Comparison of ENCODE assay signal across 9 cellular contexts in the genomic region with DNA sequence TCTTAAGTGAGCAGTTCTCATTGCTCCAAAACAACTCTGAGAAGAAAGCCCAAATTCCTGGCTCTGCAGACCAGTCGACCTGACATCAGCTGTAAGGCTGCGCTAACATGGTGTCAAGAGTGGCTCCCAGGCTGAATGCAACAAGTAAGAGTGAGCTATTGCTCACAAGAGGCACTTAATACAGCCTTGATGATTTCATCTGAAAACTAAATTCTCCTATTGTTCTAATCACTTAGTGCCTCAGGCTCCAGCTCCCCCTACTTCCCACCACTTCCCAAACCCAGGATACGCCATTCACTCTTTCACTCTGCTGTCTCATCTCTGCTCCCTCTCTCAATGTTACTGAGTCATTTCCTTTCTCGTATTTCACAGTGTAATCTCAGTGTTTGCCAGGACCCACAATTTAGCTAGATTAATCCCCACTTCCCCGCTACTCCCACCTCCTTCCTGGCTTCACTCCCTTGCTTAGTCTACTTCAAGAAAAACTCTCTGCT.
DNase-seq lines count a peak whose midpoint lies in the region; ATAC-seq, FAIRE-seq and TF ChIP-seq lines count a peak whose summit lies in the region.
"Had no signal": no experiment of that assay in that cellular context is flagged by ENCODE, and none has a peak within 500 bp of the region (broad histone marks: within the 10 kb centered on the region; RNA-seq: fewer than 3 reads in every experiment).

No MANE protein-coding gene starts in this region.

- CTCF ChIA-PET in A673 (lab: Charles Lee), result interaction anchor here (0.6 to 1.3 kb wide), 3 partner anchors 17 to 208 kb away, joined by 3 read pairs; no protein-coding TSS in a partner anchor

- peaks cover 65% of the 10 kb centered on the region for H3K79me2 ChIP-seq in astrocyte (ENCODE audit: insufficient read depth, low read length)

- no peaks in the 10 kb centered on the region for H4K20me1 ChIP-seq in astrocyte (ENCODE audit: insufficient read depth, low read length)

- FAIRE-seq in astrocyte (lab: Jason Lieb, UNC) (peak; percentile 89), kidney (lab: Jason Lieb, UNC) (no peak), GM19239 (lab: Jason Lieb, UNC) (no peak)

- DNase-seq in A673 (ENCODE audit: low spot score), result peak; percentile 97
- peak; percentile 100 for DNase-seq in M059J (ENCODE audit: low read depth)
- DNase-seq in astrocyte (ENCODE audit: low read depth), result peak; percentile 99
- no peak for DNase-seq in kidney
- no peak for DNase-seq in GM19239 (ENCODE audit: insufficient read length, low spot score)

- 57% methylated on average over 5 of the region's 5 CpGs for WGBS in thymus

- no peak overlapping the region for H2AFZ ChIP-seq in astrocyte (ENCODE audit: low read depth, low read length)

- peaks cover 84% of the 10 kb centered on the region for H3K4me1 Mint-ChIP-seq in astrocyte (ENCODE audit: low read depth, unreplicated experiment)

- H3K9ac ChIP-seq in astrocyte (ENCODE audit: low read length) (peak overlapping the region; percentile 86), kidney (ENCODE audit: low read length in 2 of 2) (no peak overlapping the region)

- ATAC-seq in GM19035 (IDR thresholded peaks at IDR 0.05; ENCODE audit: unreplicated experiment) (peak; percentile 45), HG02840 (IDR thresholded peaks at IDR 0.05; ENCODE audit: low FRiP score, unreplicated experiment) (no peak)

- H3K4me3 ChIP-seq in A673 (ENCODE audit: low read depth, low read length, poor library complexity, severe bottlenecking), result peak overlapping the region; percentile 26
- H3K4me3 ChIP-seq in astrocyte (ENCODE audit: insufficient read depth, low read depth, low read length), result peak overlapping the region; percentile 41
- H3K4me3 ChIP-seq in kidney (ENCODE audit: low read length in 2 of 2), result no peak overlapping the region
- no peak overlapping the region for H3K4me3 ChIP-seq in thymus (ENCODE audit: low read length)

- H3K27ac ChIP-seq in A673 (ENCODE audit: low read depth, low read length, poor library complexity, severe bottlenecking) (peak overlapping the region; percentile 96), astrocyte (ENCODE audit: low read depth, low read length) (peak overlapping the region; percentile 99), kidney (ENCODE audit: low read depth in 2 of 2, low read length in 2 of 2) (peak overlapping the region; percentile 73 to 76), thymus (ENCODE audit: low read depth) (peak overlapping the region; percentile 65)

- no TSS peak for BruUV-seq in A673 (replicated peaks; lab: Mats Ljungman, UMichigan)

- no peak for TF ChIP-seq CTCF in A673 (conservative IDR thresholded peaks at IDR 0.05; ENCODE audit: low read depth, low read length)
- TF ChIP-seq CTCF in astrocyte (IDR thresholded peaks at IDR 0.05; ENCODE audit: insufficient read depth, low read depth, low read length), result no peak
- no peak for TF ChIP-seq CTCF in kidney (IDR thresholded peaks at IDR 0.05; ENCODE audit: borderline replicate concordance, extremely low read depth, insufficient read depth)

- no peaks in the 10 kb centered on the region for H3K36me3 Mint-ChIP-seq in astrocyte (ENCODE audit: low read depth, unreplicated experiment)

- H3K9me3 ChIP-seq in A673 (ENCODE audit: low read depth, low read length, poor library complexity, severe bottlenecking), result no peaks in the 10 kb centered on the region
- no peaks in the 10 kb centered on the region for H3K9me3 ChIP-seq in astrocyte (ENCODE audit: insufficient read depth, low read depth, low read length)
- no peaks in the 10 kb centered on the region for H3K9me3 ChIP-seq in kidney (ENCODE audit: control insufficient read depth in 1 of 2, low read length in 2 of 2)
- no peaks in the 10 kb centered on the region for H3K9me3 ChIP-seq in thymus (ENCODE audit: control insufficient read depth)

- H3K27me3 ChIP-seq in A673 (replicated peaks; ENCODE audit: insufficient read depth, low read depth, low read length, poor library complexity) (no peaks in the 10 kb centered on the region), astrocyte (ENCODE audit: insufficient read depth, low read length) (no peaks in the 10 kb centered on the region), thymus (ENCODE audit: control insufficient read depth, insufficient read depth) (no peaks in the 10 kb centered on the region)

- peak overlapping the region; percentile 81 for H3K4me2 ChIP-seq in astrocyte (ENCODE audit: low read length)

- H3K27ac Mint-ChIP-seq in astrocyte (ENCODE audit: unreplicated experiment), result peak overlapping the region; percentile 95
- H3K27ac Mint-ChIP-seq: dendritic cell treated with granulocyte-macrophage colony-stimulating factor and Interleukin-4, amounts not matched to agents 40 ng/mL and 50 ng/mL, for 4 days had no signal

- peak overlapping the region; percentile 77 for H3K4me3 Mint-ChIP-seq in astrocyte (ENCODE audit: unreplicated experiment)
- H3K4me3 Mint-ChIP-seq: dendritic cell treated with granulocyte-macrophage colony-stimulating factor and Interleukin-4, amounts not matched to agents 40 ng/mL and 50 ng/mL, for 4 days had no signal

- intact Hi-C loops in A673 (cut with micrococcal nuclease; ENCODE audit: unreplicated experiment) (loop anchor here (5.0 kb wide), 1 partner anchor 81 kb away; a partner anchor contains a TSS), kidney (cut with DNase I) (no loop called here)

- H3K36me3 ChIP-seq in A673 (ENCODE audit: insufficient read depth, low read length, poor library complexity, severe bottlenecking) (peaks cover 8% of the 10 kb centered on the region), astrocyte (ENCODE audit: insufficient read depth, low read length) (peaks cover 13% of the 10 kb centered on the region), kidney (ENCODE audit: control insufficient read depth in 1 of 2, insufficient read depth in 2 of 2, low read length in 2 of 2) (no peaks in the 10 kb centered on the region), thymus (ENCODE audit: control insufficient read depth, insufficient read depth) (no peaks in the 10 kb centered on the region)

- no peaks in the 10 kb centered on the region for H3K9me3 Mint-ChIP-seq in astrocyte (ENCODE audit: unreplicated experiment)
- H3K9me3 Mint-ChIP-seq: dendritic cell treated with granulocyte-macrophage colony-stimulating factor and Interleukin-4, amounts not matched to agents 40 ng/mL and 50 ng/mL, for 4 days had no signal

- H3K27me3 Mint-ChIP-seq in astrocyte (ENCODE audit: low read depth, unreplicated experiment), result no peaks in the 10 kb centered on the region

- POLR2A ChIA-PET in A673 (lab: Charles Lee; ENCODE audit: low non-redundant PET), result interaction anchor here (0.6 kb wide), 1 partner anchor 82 kb away, joined by 3 read pairs; a partner anchor contains a TSS

- H3K4me1 ChIP-seq in A673 (ENCODE audit: insufficient read depth, low read length, poor library complexity, severe bottlenecking) (peaks cover 78% of the 10 kb centered on the region), astrocyte (ENCODE audit: insufficient read depth, low read length) (peaks cover 83% of the 10 kb centered on the region), kidney (ENCODE audit: control insufficient read depth in 1 of 2, insufficient read depth in 1 of 2, low read depth in 1 of 2, low read length in 2 of 2) (peaks cover 22 to 25% of the 10 kb centered on the region in 2 donors), thymus (ENCODE audit: control insufficient read depth, insufficient read depth, low read length) (no peaks in the 10 kb centered on the region)

Comparison
In these comparisons a context has a peak if more than half of its experiments do, and no peak if none do; other contexts are left out.
1. DNase-seq: peak in A673 (single experiment), M059J (single experiment) and astrocyte (single experiment); none in kidney (single experiment) and GM19239 (single experiment).
2. H3K4me3 ChIP-seq: peak in A673 (single experiment) and astrocyte (single experiment); none in kidney (0 of 2) and thymus (single experiment).
3. Peak in every context shown above with its lines, with median percentiles within 50 percentile points of each other: H3K27ac ChIP-seq.